Comparison of ENCODE assay signal across 7 cellular contexts in genomic region chr7:124101173-124101768, GRCh38.
A peak's percentile ranks its signal among the peaks of the same experiment; 100 is the strongest.
DNase-seq lines count a peak whose midpoint lies in the region; ATAC-seq, FAIRE-seq and TF ChIP-seq lines count a peak whose summit lies in the region.

No MANE protein-coding gene starts in this region.

- H4K20me1 ChIP-seq in neural cell (ENCODE audit: insufficient read depth): no peaks in the 10 kb centered on the region

- H3F3A ChIP-seq in neural cell (ENCODE audit: insufficient read depth, low read length, poor library complexity, severe bottlenecking): no peaks in the 10 kb centered on the region

- no peak for TF ChIP-seq EP300 in neural cell (conservative IDR thresholded peaks at IDR 0.05; ENCODE audit: poor library complexity, severe bottlenecking)

- no peak overlapping the region for H3K4me2 ChIP-seq in neural cell (ENCODE audit: low read length)

- H3K4me3 ChIP-seq in LNCaP clone FGC (ENCODE audit: low read depth, low read length) (no peak overlapping the region), bronchial epithelial cell (ENCODE audit: low read depth, low read length) (no peak overlapping the region), neural cell (ENCODE audit: low read length) (no peak overlapping the region)

- no peak overlapping the region for H3K9ac ChIP-seq in neural cell (ENCODE audit: low read length)

- no peaks in the 10 kb centered on the region for H3K27me3 ChIP-seq in bronchial epithelial cell (ENCODE audit: control insufficient read depth, insufficient read depth, low read length)
- H3K27me3 ChIP-seq in neural cell (ENCODE audit: insufficient read depth, low read depth, low read length): no peaks in the 10 kb centered on the region

- no peak overlapping the region for H2AFZ ChIP-seq in neural cell (ENCODE audit: low read depth, low read length)

- no peaks in the 10 kb centered on the region for H3K79me2 ChIP-seq in neural cell (replicated peaks; ENCODE audit: insufficient read depth, low read length)

- FAIRE-seq in bronchial epithelial cell (lab: Jason Lieb, UNC): no peak

- TF ChIP-seq RAD21 in neural cell (conservative IDR thresholded peaks at IDR 0.05): peak; percentile 51

- H3K36me3 ChIP-seq in bronchial epithelial cell (ENCODE audit: control insufficient read depth, insufficient read depth, low read length): no peaks in the 10 kb centered on the region
- no peaks in the 10 kb centered on the region for H3K36me3 ChIP-seq in neural cell (ENCODE audit: insufficient read depth, low read length)

- no peaks in the 10 kb centered on the region for H3K9me2 ChIP-seq in neural cell (ENCODE audit: insufficient read depth, low read length)

- ATAC-seq in GM18907 (IDR thresholded peaks at IDR 0.05; ENCODE audit: unreplicated experiment) (no peak), HG03025 (IDR thresholded peaks at IDR 0.05; ENCODE audit: low FRiP score, unreplicated experiment) (no peak)

- H3K27ac ChIP-seq in neural cell (ENCODE audit: low read length): no peak overlapping the region

- H3K9me3 ChIP-seq in neural cell (ENCODE audit: low read length): no peaks in the 10 kb centered on the region

- peak; percentile 41; the same call in 1 of the 3 replicates for TF ChIP-seq CTCF in GM12872 (IDR thresholded peaks at IDR 0.05; ENCODE audit: insufficient read depth, low read depth, low read length)
- TF ChIP-seq CTCF in LNCaP clone FGC (IDR thresholded peaks at IDR 0.05; ENCODE audit: control insufficient read depth, extremely low read depth, insufficient read depth): peak; percentile 70
- TF ChIP-seq CTCF in bronchial epithelial cell (IDR thresholded peaks at IDR 0.05; ENCODE audit: insufficient read depth, low read length, severe bottlenecking): peak; percentile 45
- no peak for TF ChIP-seq CTCF in neural cell (IDR thresholded peaks at IDR 0.05; ENCODE audit: poor library complexity, severe bottlenecking)

- DNase-seq in LNCaP clone FGC (ENCODE audit: low read depth): no peak
- DNase-seq in bronchial epithelial cell (ENCODE audit: low read depth): peak; percentile 17
- DNase-seq in NCI-H2171 treated with DMSO at 0.1 percent for 48 hours (lab: John Stamatoyannopoulos, UW): no peak

TF ChIP-seq in neural cell, 6 proteins besides CTCF, POLR2A, EP300 and RAD21:
- TF ChIP-seq EZH2 (IDR thresholded peaks at IDR 0.05; ENCODE audit: borderline replicate concordance, insufficient read depth, low read length, poor library complexity, severe bottlenecking) (no peak), MXI1 (conservative IDR thresholded peaks at IDR 0.05; ENCODE audit: poor library complexity, severe bottlenecking) (no peak), SMC3 (conservative IDR thresholded peaks at IDR 0.05; ENCODE audit: poor library complexity) (peak; percentile 45), TAF1 (IDR thresholded peaks at IDR 0.05; ENCODE audit: low read depth) (no peak), POLR2AphosphoS5 (IDR thresholded peaks at IDR 0.05) (no peak), REST (IDR thresholded peaks at IDR 0.05; ENCODE audit: borderline replicate concordance) (no peak)
